In genomic region chr7:47367369-47367768, GRCh38 we compare ENCODE assay signal across 1 cellular context.
TF ChIP-seq lines count a peak whose summit lies in the region.

No MANE protein-coding gene starts in this region.

TF ChIP-seq in H1, 55 proteins besides CTCF, POLR2A, EP300 and RAD21:
- TF ChIP-seq POLR2AphosphoS5 (IDR thresholded peaks at IDR 0.05; ENCODE audit: low read depth, low read length) = no peak
- no peak for TF ChIP-seq POU5F1 (IDR thresholded peaks at IDR 0.05; ENCODE audit: low read depth, low read length)
- TF ChIP-seq PHF8 (conservative IDR thresholded peaks at IDR 0.05; ENCODE audit: low read depth, low read length) = no peak
- TF ChIP-seq USF2 (IDR thresholded peaks at IDR 0.05; ENCODE audit: low read length) = no peak
- TF ChIP-seq RBBP5 (IDR thresholded peaks at IDR 0.05; ENCODE audit: borderline replicate concordance, low read depth, low read length) = no peak
- TF ChIP-seq TAF7 (optimal IDR thresholded peaks at IDR 0.05; ENCODE audit: borderline replicate concordance, low read depth, low read length) = no peak
- TF ChIP-seq CBX5 (IDR thresholded peaks at IDR 0.05; ENCODE audit: low read depth, low read length) = no peak
- TF ChIP-seq NRF1 (IDR thresholded peaks at IDR 0.05; ENCODE audit: low read depth, low read length) = no peak
- no peak for TF ChIP-seq SIX5 (IDR thresholded peaks at IDR 0.05; ENCODE audit: low read depth, low read length)
- no peak for TF ChIP-seq TCF12 (IDR thresholded peaks at IDR 0.05; ENCODE audit: low read depth, low read length)
- TF ChIP-seq SIRT6 (IDR thresholded peaks at IDR 0.05; ENCODE audit: low read length) = no peak
- TF ChIP-seq CHD2 (IDR thresholded peaks at IDR 0.05; ENCODE audit: low read length) = no peak
- TF ChIP-seq GABPA (IDR thresholded peaks at IDR 0.05; ENCODE audit: borderline replicate concordance, insufficient read depth, low read length) = no peak
- no peak for TF ChIP-seq SRF (IDR thresholded peaks at IDR 0.05; ENCODE audit: low read depth, low read length)
- TF ChIP-seq CHD1 (IDR thresholded peaks at IDR 0.05; ENCODE audit: low read depth, low read length) = no peak
- no peak for TF ChIP-seq EZH2 (IDR thresholded peaks at IDR 0.05; ENCODE audit: low read depth, low read length, severe bottlenecking)
